ENCODE assay signal across 21 cellular contexts in the genomic region with DNA sequence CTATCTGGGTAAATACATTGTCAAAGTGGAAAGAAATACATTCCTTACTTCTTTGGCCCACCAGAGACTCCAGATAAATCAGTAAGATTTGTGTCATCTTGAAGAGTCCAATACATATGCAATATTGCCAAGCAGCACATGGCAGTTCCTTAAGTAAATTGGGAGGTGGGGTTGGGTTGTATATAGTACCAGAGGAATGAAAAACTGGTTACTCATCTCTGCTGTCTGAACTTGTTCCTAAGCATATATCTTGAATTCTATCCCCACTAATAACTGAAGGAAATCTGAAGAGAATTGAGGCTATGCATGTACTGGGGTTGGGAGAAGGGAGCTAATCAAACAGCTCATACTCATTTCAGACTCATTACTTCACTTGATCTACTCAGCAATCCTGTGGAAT. TPM values are rescaled to one million over a fixed set of nuclear protein-coding genes. Genes with fewer than 3 reads are reported as not detected.
A peak's percentile ranks its signal among the peaks of the same experiment; 100 is the strongest.
DNase-seq lines count a peak whose midpoint lies in the region; ATAC-seq, FAIRE-seq and TF ChIP-seq lines count a peak whose summit lies in the region.
"Had no signal": no experiment of that assay in that cellular context is flagged by ENCODE, and none has a peak within 500 bp of the region (broad histone marks: within the 10 kb centered on the region; RNA-seq: fewer than 3 reads in every experiment).

No MANE protein-coding gene starts in this region.

- ATAC-seq in foreskin keratinocyte = peak; percentile 68
- ATAC-seq: CD8-positive, alpha-beta T cell; GM12878; HCT116 had no signal

- H3K4me1 ChIP-seq in astrocyte (ENCODE audit: insufficient read depth, low read length) = no peaks in the 10 kb centered on the region
- H3K4me1 ChIP-seq in foreskin keratinocyte = no peaks in the 10 kb centered on the region
- no peaks in the 10 kb centered on the region for H3K4me1 ChIP-seq in CD4-positive, alpha-beta memory T cell (ENCODE audit: insufficient read depth, low read length)

- no peaks in the 10 kb centered on the region for H3K27me3 ChIP-seq in astrocyte (ENCODE audit: insufficient read depth, low read length)
- no peaks in the 10 kb centered on the region for H3K27me3 ChIP-seq in bronchial epithelial cell (ENCODE audit: control insufficient read depth, insufficient read depth, low read length)
- no peaks in the 10 kb centered on the region for H3K27me3 ChIP-seq in foreskin keratinocyte
- H3K27me3 ChIP-seq in CD4-positive, alpha-beta memory T cell (ENCODE audit: insufficient read depth, low read length) = no peaks in the 10 kb centered on the region

- H3K9me3 Mint-ChIP-seq in astrocyte (ENCODE audit: unreplicated experiment) = no peaks in the 10 kb centered on the region
- H3K9me3 Mint-ChIP-seq in CD4-positive, alpha-beta memory T cell = no peaks in the 10 kb centered on the region
- H3K9me3 Mint-ChIP-seq: CD8-positive, alpha-beta T cell had no signal

- no peak overlapping the region for H2AFZ ChIP-seq in astrocyte (ENCODE audit: low read depth, low read length)
- H2AFZ ChIP-seq: GM23248 had no signal

- no peaks in the 10 kb centered on the region for H4K20me1 ChIP-seq in astrocyte (ENCODE audit: insufficient read depth, low read length)

- H3K27ac ChIP-seq in astrocyte (ENCODE audit: low read depth, low read length) = no peak overlapping the region
- H3K27ac ChIP-seq in foreskin keratinocyte = no peak overlapping the region
- H3K27ac ChIP-seq in CD4-positive, alpha-beta memory T cell (ENCODE audit: low read depth, low read length) = no peak overlapping the region
- H3K27ac ChIP-seq: GM23248 had no signal

- FAIRE-seq in astrocyte (lab: Jason Lieb, UNC) (peak; percentile 50), bronchial epithelial cell (lab: Jason Lieb, UNC) (no peak)
- FAIRE-seq: D721Med, GM12878, GM19239, H1 had no signal

- no peaks in the 10 kb centered on the region for H3K36me3 Mint-ChIP-seq in astrocyte (ENCODE audit: low read depth, unreplicated experiment)
- no peaks in the 10 kb centered on the region for H3K36me3 Mint-ChIP-seq in CD4-positive, alpha-beta memory T cell
- H3K36me3 Mint-ChIP-seq: CD8-positive, alpha-beta T cell had no signal

- no peak for TF ChIP-seq CTCF in astrocyte (IDR thresholded peaks at IDR 0.05; ENCODE audit: insufficient read depth, low read depth, low read length)
- TF ChIP-seq CTCF in bronchial epithelial cell (IDR thresholded peaks at IDR 0.05; ENCODE audit: insufficient read depth, low read length, severe bottlenecking) = no peak
- no peak for TF ChIP-seq CTCF in foreskin keratinocyte (conservative IDR thresholded peaks at IDR 0.05)

- H3K36me3 ChIP-seq in astrocyte (ENCODE audit: insufficient read depth, low read length) = no peaks in the 10 kb centered on the region
- no peaks in the 10 kb centered on the region for H3K36me3 ChIP-seq in bronchial epithelial cell (ENCODE audit: control insufficient read depth, insufficient read depth, low read length)
- H3K36me3 ChIP-seq in CD4-positive, alpha-beta memory T cell (ENCODE audit: insufficient read depth, low read length) = no peaks in the 10 kb centered on the region

- H3K27me3 Mint-ChIP-seq in astrocyte (ENCODE audit: low read depth, unreplicated experiment) = peaks cover 7% of the 10 kb centered on the region
- H3K27me3 Mint-ChIP-seq in CD4-positive, alpha-beta memory T cell = peaks cover 0 to 2% of the 10 kb centered on the region in 2 donors

- no peak overlapping the region for H3K4me2 ChIP-seq in astrocyte (ENCODE audit: low read length)

- no peak overlapping the region for H3K4me3 Mint-ChIP-seq in astrocyte (ENCODE audit: unreplicated experiment)
- H3K4me3 Mint-ChIP-seq in CD4-positive, alpha-beta memory T cell = no peak overlapping the region
- H3K4me3 Mint-ChIP-seq: CD8-positive, alpha-beta T cell; H9 had no signal

- CTCF ChIA-PET in CD4-positive, alpha-beta memory T cell (lab: Charles Lee; ENCODE audit: partially characterized antibody) = interaction anchor here (1.2 kb wide), 1 partner anchor 9 kb away, joined by 3 read pairs; no protein-coding TSS in a partner anchor

- no peaks in the 10 kb centered on the region for H3K4me1 Mint-ChIP-seq in astrocyte (ENCODE audit: low read depth, unreplicated experiment)
- H3K4me1 Mint-ChIP-seq in CD4-positive, alpha-beta memory T cell = no peaks in the 10 kb centered on the region

- DNase-seq in astrocyte (ENCODE audit: low read depth) = no peak
- peak; percentile 77 for DNase-seq in bronchial epithelial cell (ENCODE audit: low read depth)
- peak; percentile 38 to 71 for DNase-seq in foreskin keratinocyte
- DNase-seq in NCI-H187 treated with DMSO at 0.1 percent for 48 hours (lab: John Stamatoyannopoulos, UW) = no peak
- no peak for DNase-seq in amygdala (lab: John Stamatoyannopoulos, UW)
- DNase-seq in CD4-positive, alpha-beta memory T cell = no peak
- DNase-seq: C1 segment of cervical spinal cord; CD8-positive, alpha-beta T cell; DMS 273 treated with DMSO at 0.1 percent for 48 hours; DMS79; EL; GDM1; GM23248; H9 had no signal

- H3K9ac ChIP-seq in astrocyte (ENCODE audit: low read length) = no peak overlapping the region
- H3K9ac ChIP-seq: GM23248 had no signal

- POLR2A ChIA-PET in CD4-positive, alpha-beta memory T cell (lab: Charles Lee; ENCODE audit: partially characterized antibody) = no interaction called here

- intact Hi-C loops in CD4-positive, alpha-beta memory T cell (cut with micrococcal nuclease) = no loop called here

- H3K4me3 ChIP-seq in astrocyte (ENCODE audit: insufficient read depth, low read depth, low read length) (no peak overlapping the region), bronchial epithelial cell (ENCODE audit: low read depth, low read length) (no peak overlapping the region)
- H3K4me3 ChIP-seq in CD4-positive, alpha-beta memory T cell (ENCODE audit: low read length in 2 of 2) = no peak overlapping the region
- H3K4me3 ChIP-seq: GM12878, GM23248 had no signal

- H3K79me2 ChIP-seq in astrocyte (ENCODE audit: insufficient read depth, low read length) = no peaks in the 10 kb centered on the region

- H3K9me3 ChIP-seq in astrocyte (ENCODE audit: insufficient read depth, low read depth, low read length) = no peaks in the 10 kb centered on the region
- H3K9me3 ChIP-seq in CD4-positive, alpha-beta memory T cell (ENCODE audit: control insufficient read depth in 1 of 2, low read length in 2 of 2) = no peaks in the 10 kb centered on the region

- H3K27ac Mint-ChIP-seq in astrocyte (ENCODE audit: unreplicated experiment) = no peak overlapping the region
- no peak overlapping the region for H3K27ac Mint-ChIP-seq in CD4-positive, alpha-beta memory T cell
- H3K27ac Mint-ChIP-seq: CD8-positive, alpha-beta T cell; H9 had no signal

RNA-seq across cellular contexts. Expression of gene TCEAL8, which starts 14.8 kb away (rescaled TPM):
- total RNA-seq in astrocyte = 62.2 and 68.4 TPM in 2 replicates
- total RNA-seq in bronchial epithelial cell = 60.2 and 69.2 TPM in 2 replicates
- total RNA-seq in foreskin keratinocyte = 96.0 and 110 TPM in 2 replicates
- 97.1 and 99.6 TPM in 2 replicates for polyA plus RNA-seq in foreskin keratinocyte
- 10 to 100 TPM; 33.9 to 35.3 TPM for total RNA-seq in CD4-positive, alpha-beta memory T cell
- 100 to 1,000 TPM in 1 of 2 donors, 10 to 100 TPM in 1; 71.5 to 122 TPM for polyA plus RNA-seq in CD4-positive, alpha-beta memory T cell

RNA-seq across cellular contexts. Expression of gene BEX4, which starts 25.2 kb away (rescaled TPM):
- total RNA-seq in astrocyte (42.9 and 43.4 TPM in 2 replicates), bronchial epithelial cell (10.3 and 17.8 TPM in 2 replicates), foreskin keratinocyte (32.1 and 48.2 TPM in 2 replicates)
- polyA plus RNA-seq in foreskin keratinocyte = 38.9 and 54.9 TPM in 2 replicates
- total RNA-seq in CD4-positive, alpha-beta memory T cell = 10 to 100 TPM; 38.9 to 39.6 TPM
- 100 to 1,000 TPM in 1 of 2 donors, 10 to 100 TPM in 1; 58.3 to 101 TPM for polyA plus RNA-seq in CD4-positive, alpha-beta memory T cell

RNA-seq across cellular contexts. Expression of gene TCEAL5, which starts 36.4 kb away (rescaled TPM):
- total RNA-seq in astrocyte = 0.36 TPM in 1 of 2 replicates, not detected in the other
- total RNA-seq in bronchial epithelial cell = not detected in 2 replicates
- not detected in 2 replicates for total RNA-seq in foreskin keratinocyte
- polyA plus RNA-seq in foreskin keratinocyte = not detected in 2 replicates
- not detected for total RNA-seq in CD4-positive, alpha-beta memory T cell
- polyA plus RNA-seq in CD4-positive, alpha-beta memory T cell = not detected
- total RNA-seq: A172; CD8-positive, alpha-beta T cell; GM12878; GM23248; H9 had no signal
- polyA plus RNA-seq: BJ, GM12878, GM23248 had no signal

Comparison
In these comparisons a context has a peak if more than half of its experiments do, and no peak if none do; other contexts are left out.
1. DNase-seq: peak in bronchial epithelial cell (single experiment) and foreskin keratinocyte (2 of 2); none in astrocyte (single experiment), NCI-H187 treated with DMSO at 0.1 percent for 48 hours (single experiment), amygdala (0 of 56) and CD4-positive, alpha-beta memory T cell (0 of 5).